In genomic region chr12:1640630-1641234, GRCh38 we compare ENCODE assay signal across 26 cellular contexts. TPM values are rescaled to one million over a fixed set of nuclear protein-coding genes. Genes with fewer than 3 reads are reported as not detected.
"Had no signal": no experiment of that assay in that cellular context is flagged by ENCODE, and none has a peak within 500 bp of the region (broad histone marks: within the 10 kb centered on the region; RNA-seq: fewer than 3 reads in every experiment).

No MANE protein-coding gene starts in this region.

- FAIRE-seq: pancreas had no signal

- H3K9me3 ChIP-seq: ascending aorta, left lung, pancreas, psoas muscle, uterus had no signal

- H3K4me2 ChIP-seq: smooth muscle cell had no signal

- H3K27ac ChIP-seq: ascending aorta, foreskin keratinocyte, left lung, pancreas, psoas muscle, uterus had no signal

- H3K27me3 ChIP-seq: ascending aorta, foreskin keratinocyte, left lung, pancreas, uterus had no signal

- H3K4me3 ChIP-seq: ascending aorta, pancreas, psoas muscle, smooth muscle cell, uterus had no signal

- H3K9me3 Mint-ChIP-seq: activated CD4-positive, alpha-beta memory T cell treated with anti-CD3 and anti-CD28 coated beads, Interleukin-2, amount 10 ng/mL, durations not matched to agents 7 days and 5 days; activated CD4-positive, alpha-beta T cell treated with anti-CD3 and anti-CD28 coated beads, Interleukin-2, amount 10 ng/mL, durations not matched to agents 7 days and 5 days; activated naive CD4-positive, alpha-beta T cell treated with anti-CD3 and anti-CD28 coated beads, Interleukin-2, amount 10 ng/mL, durations not matched to agents 7 days and 5 days; activated naive CD8-positive, alpha-beta T cell treated with anti-CD3 and anti-CD28 coated beads, Interleukin-2, amount 10 ng/mL, durations not matched to agents 7 days and 5 days; activated T-cell treated with anti-CD3 and anti-CD28 coated beads, Interleukin-2, amount 50 U/mL, for 24 hours; nephron; stimulated activated memory B cell treated with anti-CD40 and anti-IgM and Interleukin-4, amounts not matched to agents 10 μg/mL and 1 μg/mL and 100 μg/mL, for 72 hours; stimulated activated naive CD8-positive, alpha-beta T cell treated with anti-CD3 and anti-CD28 coated beads, Interleukin-15, amount 100 ng/mL, for 72 hours; type B pancreatic cell; WTC11 had no signal

- H3K36me3 ChIP-seq: ascending aorta, left lung, pancreas, uterus had no signal

- H3K27ac Mint-ChIP-seq: activated CD4-positive, alpha-beta memory T cell treated with anti-CD3 and anti-CD28 coated beads, Interleukin-2, amount 10 ng/mL, durations not matched to agents 7 days and 5 days; activated CD4-positive, alpha-beta T cell treated with anti-CD3 and anti-CD28 coated beads, Interleukin-2, amount 10 ng/mL, durations not matched to agents 7 days and 5 days; activated naive CD4-positive, alpha-beta T cell treated with anti-CD3 and anti-CD28 coated beads, Interleukin-2, amount 10 ng/mL, durations not matched to agents 7 days and 5 days; activated naive CD8-positive, alpha-beta T cell treated with anti-CD3 and anti-CD28 coated beads, Interleukin-2, amount 10 ng/mL, durations not matched to agents 7 days and 5 days; activated T-cell treated with anti-CD3 and anti-CD28 coated beads, Interleukin-2, amount 50 U/mL, for 24 hours; nephron; stimulated activated memory B cell treated with anti-CD40 and anti-IgM and Interleukin-4, amounts not matched to agents 10 μg/mL and 1 μg/mL and 100 μg/mL, for 72 hours; stimulated activated naive CD8-positive, alpha-beta T cell treated with anti-CD3 and anti-CD28 coated beads, Interleukin-15, amount 100 ng/mL, for 72 hours; type B pancreatic cell; WTC11 had no signal

- H3K4me3 Mint-ChIP-seq: activated CD4-positive, alpha-beta memory T cell treated with anti-CD3 and anti-CD28 coated beads, Interleukin-2, amount 10 ng/mL, durations not matched to agents 7 days and 5 days; activated CD4-positive, alpha-beta T cell treated with anti-CD3 and anti-CD28 coated beads, Interleukin-2, amount 10 ng/mL, durations not matched to agents 7 days and 5 days; activated naive CD4-positive, alpha-beta T cell treated with anti-CD3 and anti-CD28 coated beads, Interleukin-2, amount 10 ng/mL, durations not matched to agents 7 days and 5 days; activated naive CD8-positive, alpha-beta T cell treated with anti-CD3 and anti-CD28 coated beads, Interleukin-2, amount 10 ng/mL, durations not matched to agents 7 days and 5 days; activated T-cell treated with anti-CD3 and anti-CD28 coated beads, Interleukin-2, amount 50 U/mL, for 24 hours; nephron; stimulated activated memory B cell treated with anti-CD40 and anti-IgM and Interleukin-4, amounts not matched to agents 10 μg/mL and 1 μg/mL and 100 μg/mL, for 72 hours; stimulated activated naive CD8-positive, alpha-beta T cell treated with anti-CD3 and anti-CD28 coated beads, Interleukin-15, amount 100 ng/mL, for 72 hours; type B pancreatic cell; WTC11 had no signal

- H3K36me3 Mint-ChIP-seq: activated naive CD4-positive, alpha-beta T cell treated with anti-CD3 and anti-CD28 coated beads, Interleukin-2, amount 10 ng/mL, durations not matched to agents 7 days and 5 days; activated naive CD8-positive, alpha-beta T cell treated with anti-CD3 and anti-CD28 coated beads, Interleukin-2, amount 10 ng/mL, durations not matched to agents 7 days and 5 days; WTC11 had no signal

- H3K4me1 ChIP-seq: foreskin keratinocyte, pancreas, uterus had no signal

- ATAC-seq: esophagus mucosa; foreskin keratinocyte; left lung; psoas muscle; stimulated activated memory B cell treated with anti-CD40 and anti-IgM and Interleukin-4, amounts not matched to agents 10 μg/mL and 1 μg/mL and 100 μg/mL, for 72 hours; stimulated activated naive CD8-positive, alpha-beta T cell treated with anti-CD3 and anti-CD28 coated beads, Interleukin-15, amount 100 ng/mL, for 72 hours; WTC11 had no signal

- H3K4me1 Mint-ChIP-seq: stimulated activated naive CD8-positive, alpha-beta T cell treated with anti-CD3 and anti-CD28 coated beads, Interleukin-15, amount 100 ng/mL, for 72 hours; WTC11 had no signal

- DNase-seq: activated CD4-positive, alpha-beta memory T cell treated with anti-CD3 and anti-CD28 coated beads, Interleukin-2, amount 10 ng/mL, durations not matched to agents 7 days and 5 days; activated CD4-positive, alpha-beta T cell treated with anti-CD3 and anti-CD28 coated beads for 1 hour; activated CD4-positive, alpha-beta T cell treated with anti-CD3 and anti-CD28 coated beads, Interleukin-2, amount 10 ng/mL, durations not matched to agents 7 days and 5 days; activated CD8-positive, alpha-beta memory T cell treated with anti-CD3 and anti-CD28 coated beads, Interleukin-2, amount 50 U/mL, for 48 hours; activated gamma-delta T cell; activated naive CD4-positive, alpha-beta T cell treated with anti-CD3 and anti-CD28 coated beads, Interleukin-2, amount 10 ng/mL, durations not matched to agents 7 days and 5 days; activated naive CD8-positive, alpha-beta T cell treated with anti-CD3 and anti-CD28 coated beads, Interleukin-2, amount 10 ng/mL, durations not matched to agents 7 days and 5 days; activated T-cell treated with anti-CD3 and anti-CD28 coated beads, Interleukin-2, amount 50 U/mL, for 24 hours; caudate nucleus; foreskin keratinocyte; left lung; pancreas; psoas muscle; stimulated activated CD4-positive, alpha-beta T cell treated with anti-CD3 and anti-CD28 coated beads, Interleukin-1b, Interleukin-23, amount 100 ng/mL, for 48 hours; stimulated activated CD4-positive, alpha-beta T cell treated with anti-CD3 and anti-CD28 coated beads, Interleukin-4, amount 100 ng/mL, for 4 hours; stimulated activated CD8-positive, alpha-beta memory T cell treated with anti-CD3 and anti-CD28 coated beads, Interleukin-4, amount 100 ng/mL, for 48 hours; stimulated activated naive CD8-positive, alpha-beta T cell treated with anti-CD3 and anti-CD28 coated beads, Interleukin-15, amount 100 ng/mL, for 72 hours; substantia nigra; uterus had no signal

RNA-seq across cellular contexts. Expression of gene WNT5B, which starts 11.7 kb away (rescaled TPM):
- total RNA-seq: activated naive CD8-positive, alpha-beta T cell treated with anti-CD3 and anti-CD28 coated beads, Interleukin-2, amount 10 ng/mL, durations not matched to agents 7 days and 5 days had no signal
